ENCODE assay signal across 22 cellular contexts in genomic region chr10:7738536-7739407, GRCh38. TPM values are rescaled to one million over a fixed set of nuclear protein-coding genes. Genes with fewer than 3 reads are reported as not detected.
"Had no signal": no experiment of that assay in that cellular context is flagged by ENCODE, and none has a peak within 500 bp of the region (broad histone marks: within the 10 kb centered on the region; RNA-seq: fewer than 3 reads in every experiment).

No MANE protein-coding gene starts in this region.

- H3K27me3 ChIP-seq: right atrium auricular region, transverse colon had no signal

- H3K27ac ChIP-seq: coronary artery, esophagus squamous epithelium, right atrium auricular region, skin epidermis, transverse colon had no signal

- H3K4me1 Mint-ChIP-seq: activated CD4-positive, alpha-beta T cell treated with anti-CD3 and anti-CD28 coated beads, Interleukin-2, amount 10 ng/mL, durations not matched to agents 7 days and 5 days; activated naive CD8-positive, alpha-beta T cell treated with anti-CD3 and anti-CD28 coated beads for 36 hours; brain; naive thymus-derived CD8-positive, alpha-beta T cell had no signal

- H3K27ac Mint-ChIP-seq: activated CD4-positive, alpha-beta T cell treated with anti-CD3 and anti-CD28 coated beads, Interleukin-2, amount 10 ng/mL, durations not matched to agents 7 days and 5 days; activated naive CD8-positive, alpha-beta T cell treated with anti-CD3 and anti-CD28 coated beads for 36 hours; activated T-helper 1 cell treated with anti-CD3 and anti-CD28 coated beads, Interleukin-12 subunit alpha, Interleukin-12 subunit beta, Interleukin-2, Interleukin-4 antibody, amounts not matched to agents 30 ng/mL and 10 ng/mL and 1 ng/mL, durations not matched to agents 14 hours and 24 hours and 36 hours; brain had no signal

- ATAC-seq: left ventricle myocardium superior; naive thymus-derived CD8-positive, alpha-beta T cell; stimulated activated naive CD8-positive, alpha-beta T cell treated with anti-CD3 and anti-CD28 coated beads, Interleukin-15, Interleukin-2, amounts not matched to agents 100 U/mL and 50 U/mL, for 24 hours had no signal

- H3K9me3 ChIP-seq: esophagus squamous epithelium, right atrium auricular region, transverse colon had no signal

- H3K36me3 Mint-ChIP-seq: activated naive CD8-positive, alpha-beta T cell treated with anti-CD3 and anti-CD28 coated beads for 36 hours; brain; naive thymus-derived CD8-positive, alpha-beta T cell had no signal

- H3K4me3 Mint-ChIP-seq: activated CD4-positive, alpha-beta T cell treated with anti-CD3 and anti-CD28 coated beads, Interleukin-2, amount 10 ng/mL, durations not matched to agents 7 days and 5 days; activated naive CD8-positive, alpha-beta T cell treated with anti-CD3 and anti-CD28 coated beads for 36 hours; activated T-helper 1 cell treated with anti-CD3 and anti-CD28 coated beads, Interleukin-12 subunit alpha, Interleukin-12 subunit beta, Interleukin-2, Interleukin-4 antibody, amounts not matched to agents 30 ng/mL and 10 ng/mL and 1 ng/mL, durations not matched to agents 14 hours and 24 hours and 36 hours; brain; naive thymus-derived CD8-positive, alpha-beta T cell had no signal

- H3K36me3 ChIP-seq: esophagus squamous epithelium, right atrium auricular region, transverse colon had no signal

- H3K9me3 Mint-ChIP-seq: activated CD4-positive, alpha-beta T cell treated with anti-CD3 and anti-CD28 coated beads, Interleukin-2, amount 10 ng/mL, durations not matched to agents 7 days and 5 days; activated naive CD8-positive, alpha-beta T cell treated with anti-CD3 and anti-CD28 coated beads for 36 hours; activated T-helper 1 cell treated with anti-CD3 and anti-CD28 coated beads, Interleukin-12 subunit alpha, Interleukin-12 subunit beta, Interleukin-2, Interleukin-4 antibody, amounts not matched to agents 30 ng/mL and 10 ng/mL and 1 ng/mL, durations not matched to agents 14 hours and 24 hours and 36 hours; brain; naive thymus-derived CD8-positive, alpha-beta T cell had no signal

- H3K4me3 ChIP-seq: coronary artery, esophagus squamous epithelium, right atrium auricular region, skin epidermis, transverse colon had no signal

- H3K27me3 Mint-ChIP-seq: activated CD4-positive, alpha-beta T cell treated with anti-CD3 and anti-CD28 coated beads, Interleukin-2, amount 10 ng/mL, durations not matched to agents 7 days and 5 days; activated naive CD8-positive, alpha-beta T cell treated with anti-CD3 and anti-CD28 coated beads for 36 hours had no signal

- DNase-seq: activated CD4-positive, alpha-beta T cell treated with anti-CD3 and anti-CD28 coated beads, Interleukin-2, amount 10 ng/mL, durations not matched to agents 7 days and 5 days; activated naive CD8-positive, alpha-beta T cell treated with anti-CD3 and anti-CD28 coated beads for 36 hours; amygdala; central memory CD4-positive, alpha-beta T cell; esophagus squamous epithelium; hippocampal formation; kidney; left ventricle myocardium superior; mesenchymal stem cell; naive thymus-derived CD8-positive, alpha-beta T cell; stimulated activated CD4-positive, alpha-beta T cell treated with anti-CD3 and anti-CD28 coated beads, Interleukin-4, amount 100 ng/mL, for 4 hours; stimulated activated naive CD8-positive, alpha-beta T cell treated with anti-CD3 and anti-CD28 coated beads, Interleukin-15, Interleukin-2, amounts not matched to agents 100 U/mL and 50 U/mL, for 24 hours; transverse colon had no signal

- H3K4me1 ChIP-seq: esophagus squamous epithelium, right atrium auricular region, transverse colon had no signal

RNA-seq across cellular contexts. Expression of gene ITIH2, which starts 35.7 kb away (rescaled TPM):
- total RNA-seq: activated CD4-positive, alpha-beta T cell treated with anti-CD3 and anti-CD28 coated beads, Interleukin-2, amount 10 ng/mL, durations not matched to agents 7 days and 5 days; activated naive CD8-positive, alpha-beta T cell treated with anti-CD3 and anti-CD28 coated beads for 36 hours; activated T-helper 1 cell treated with anti-CD3 and anti-CD28 coated beads, Interleukin-12 subunit alpha, Interleukin-12 subunit beta, Interleukin-2, Interleukin-4 antibody, amounts not matched to agents 30 ng/mL and 10 ng/mL and 1 ng/mL, durations not matched to agents 14 hours and 24 hours and 36 hours; endothelial cell of umbilical vein; esophagus squamous epithelium; fibroblast of villous mesenchyme; glomerular endothelial cell; left ventricle myocardium superior; naive thymus-derived CD8-positive, alpha-beta T cell; posterior vena cava; right atrium auricular region; transverse colon had no signal
- polyA plus RNA-seq: endothelial cell of umbilical vein; naive thymus-derived CD8-positive, alpha-beta T cell had no signal
